21 cellular contexts compared by ENCODE assay signal in genomic region chr3:24688446-24689148, GRCh38.
A peak's percentile ranks its signal among the peaks of the same experiment; 100 is the strongest.
DNase-seq lines count a peak whose midpoint lies in the region; ATAC-seq, FAIRE-seq and TF ChIP-seq lines count a peak whose summit lies in the region.
"Had no signal": no experiment of that assay in that cellular context is flagged by ENCODE, and none has a peak within 500 bp of the region (broad histone marks: within the 10 kb centered on the region; RNA-seq: fewer than 3 reads in every experiment).

No MANE protein-coding gene starts in this region.

- ATAC-seq in natural killer cell, result no peak
- no peak for ATAC-seq in natural killer cell treated with Interleukin-12 subunit alpha and Interleukin-12 subunit beta and Interleukin-15 and Interleukin-18, amount 100 ng/mL, for 72 hours
- ATAC-seq in HG02852 (IDR thresholded peaks at IDR 0.05; ENCODE audit: unreplicated experiment), result no peak
- ATAC-seq: activated CD4-positive, alpha-beta T cell treated with anti-CD3 and anti-CD28 coated beads for 36 hours; activated naive CD4-positive, alpha-beta T cell treated with anti-CD3 and anti-CD28 coated beads, Interleukin-2, amount 50 U/mL, for 72 hours had no signal

- H3K27ac Mint-ChIP-seq in natural killer cell, result no peak overlapping the region
- no peak overlapping the region for H3K27ac Mint-ChIP-seq in natural killer cell treated with Interleukin-12 subunit alpha and Interleukin-12 subunit beta and Interleukin-15 and Interleukin-18, amount 100 ng/mL, for 72 hours
- H3K27ac Mint-ChIP-seq: activated CD4-positive, alpha-beta T cell treated with anti-CD3 and anti-CD28 coated beads for 36 hours; activated naive CD4-positive, alpha-beta T cell treated with anti-CD3 and anti-CD28 coated beads, Interleukin-2, amount 50 U/mL, for 72 hours; CD14-positive monocyte had no signal

- peaks cover 26 to 29% of the 10 kb centered on the region in 2 donors for H3K4me1 Mint-ChIP-seq in natural killer cell
- H3K4me1 Mint-ChIP-seq in natural killer cell treated with Interleukin-12 subunit alpha and Interleukin-12 subunit beta and Interleukin-15 and Interleukin-18, amount 100 ng/mL, for 72 hours (ENCODE audit: low read depth in 2 of 2), result peaks cover 16 to 18% of the 10 kb centered on the region in 2 donors

- FAIRE-seq in urothelium cell line (lab: Jason Lieb, UNC), result no peak
- FAIRE-seq: G401.6 had no signal

- in situ Hi-C loops in astrocyte of the spinal cord (cut with HindIII; ENCODE audit: low sequenced_read_pairs), result no loop called here

- H3K4me3 ChIP-seq in astrocyte of the spinal cord (ENCODE audit: low read depth, low read length), result no peak overlapping the region
- H3K4me3 ChIP-seq: breast epithelium, gastrocnemius medialis, HAP-1, vagina had no signal

- H3K36me3 Mint-ChIP-seq in natural killer cell, result no peaks in the 10 kb centered on the region
- no peaks in the 10 kb centered on the region for H3K36me3 Mint-ChIP-seq in natural killer cell treated with Interleukin-12 subunit alpha and Interleukin-12 subunit beta and Interleukin-15 and Interleukin-18, amount 100 ng/mL, for 72 hours
- H3K36me3 Mint-ChIP-seq: activated naive CD4-positive, alpha-beta T cell treated with anti-CD3 and anti-CD28 coated beads, Interleukin-2, amount 50 U/mL, for 72 hours; CD14-positive monocyte had no signal

- DNase-seq in natural killer cell (no peak), astrocyte of the spinal cord (ENCODE audit: low read depth, low spot score) (peak; percentile 51), islet precursor cell (peak; percentile 69), urothelium cell line (ENCODE audit: low spot score) (peak; percentile 68), NCI-H2081 (lab: John Stamatoyannopoulos, UW) (no peak), NCI-H2227 treated with DMSO at 0.1 percent for 48 hours (lab: John Stamatoyannopoulos, UW) (no peak)
- DNase-seq in natural killer cell treated with Interleukin-12 subunit alpha and Interleukin-12 subunit beta and Interleukin-15 and Interleukin-18, amount 100 ng/mL, for 72 hours (ENCODE audit: low spot score), result no peak
- DNase-seq: activated CD4-positive, alpha-beta T cell treated with anti-CD3 and anti-CD28 coated beads for 36 hours; dermis blood vessel endothelial cell; gastrocnemius medialis; NCI-H1694 treated with DMSO at 0.1 percent for 48 hours; NCI-H446 treated with DMSO at 0.1 percent for 48 hours; NK-92 treated with Interleukin-12 subunit alpha and Interleukin-12 subunit beta, amount 100 ng/mL, for 24 hours; posterior cingulate gyrus had no signal

- peak overlapping the region; percentile 10 for H3K4me3 Mint-ChIP-seq in natural killer cell
- no peak overlapping the region for H3K4me3 Mint-ChIP-seq in natural killer cell treated with Interleukin-12 subunit alpha and Interleukin-12 subunit beta and Interleukin-15 and Interleukin-18, amount 100 ng/mL, for 72 hours
- H3K4me3 Mint-ChIP-seq: activated CD4-positive, alpha-beta T cell treated with anti-CD3 and anti-CD28 coated beads for 36 hours; CD14-positive monocyte had no signal

- peaks cover 21 to 53% of the 10 kb centered on the region in 2 donors for H3K27me3 Mint-ChIP-seq in natural killer cell (ENCODE audit: low read depth in 2 of 2)
- peaks cover 23 to 42% of the 10 kb centered on the region in 2 donors for H3K27me3 Mint-ChIP-seq in natural killer cell treated with Interleukin-12 subunit alpha and Interleukin-12 subunit beta and Interleukin-15 and Interleukin-18, amount 100 ng/mL, for 72 hours

- intact Hi-C loops in natural killer cell (cut with micrococcal nuclease), result no loop called here

- no peak for TF ChIP-seq CTCF in natural killer cell (IDR thresholded peaks at IDR 0.05)
- TF ChIP-seq CTCF in astrocyte of the spinal cord (IDR thresholded peaks at IDR 0.05; ENCODE audit: low read depth, low read length), result no peak

- no peaks in the 10 kb centered on the region for H3K9me3 Mint-ChIP-seq in natural killer cell
- no peaks in the 10 kb centered on the region for H3K9me3 Mint-ChIP-seq in natural killer cell treated with Interleukin-12 subunit alpha and Interleukin-12 subunit beta and Interleukin-15 and Interleukin-18, amount 100 ng/mL, for 72 hours
- H3K9me3 Mint-ChIP-seq: CD14-positive monocyte had no signal

Comparison
In these comparisons a context has a peak if more than half of its experiments do, and no peak if none do; other contexts are left out.
1. DNase-seq: peak in astrocyte of the spinal cord (single experiment), islet precursor cell (single experiment) and urothelium cell line (single experiment); none in natural killer cell (single experiment), natural killer cell treated with Interleukin-12 subunit alpha and Interleukin-12 subunit beta and Interleukin-15 and Interleukin-18, amount 100 ng/mL, for 72 hours (single experiment), NCI-H2081 (0 of 2) and NCI-H2227 treated with DMSO at 0.1 percent for 48 hours (single experiment).